ENCODE assay signal across 2 cellular contexts in genomic region chr11:77819921-77820564, GRCh38.
A peak's percentile ranks its signal among the peaks of the same experiment; 100 is the strongest.
TF ChIP-seq lines count a peak whose summit lies in the region.

No MANE protein-coding gene starts in this region.

TF ChIP-seq in WTC11, 78 proteins besides CTCF, POLR2A, EP300 and RAD21 (continued from another document and continues in another):
- TF ChIP-seq SP1 (CRISPR knock-in tag; conservative IDR thresholded peaks at IDR 0.05) (no peak), CDX4 (CRISPR knock-in tag; IDR thresholded peaks at IDR 0.05; ENCODE audit: borderline replicate concordance) (no peak), FOXP4 (CRISPR knock-in tag; IDR thresholded peaks at IDR 0.05) (peak; percentile 17; the same call in 1 of the 2 replicates), ETV6 (CRISPR knock-in tag; IDR thresholded peaks at IDR 0.05) (no peak), ELF4 (CRISPR knock-in tag; IDR thresholded peaks at IDR 0.05; ENCODE audit: low read depth) (no peak), ZNF219 (CRISPR knock-in tag; IDR thresholded peaks at IDR 0.05; ENCODE audit: borderline replicate concordance) (no peak), ARID4B (CRISPR knock-in tag; IDR thresholded peaks at IDR 0.05; ENCODE audit: borderline replicate concordance) (no peak), MAX (CRISPR knock-in tag; IDR thresholded peaks at IDR 0.05) (no peak), IRF1 (CRISPR knock-in tag; IDR thresholded peaks at IDR 0.05) (0 out of 2 replicates have a peak, but pooled peaks have one; percentile 41), MXD4 (CRISPR knock-in tag; IDR thresholded peaks at IDR 0.05; ENCODE audit: borderline replicate concordance) (no peak), RELA (CRISPR knock-in tag; IDR thresholded peaks at IDR 0.05; ENCODE audit: borderline replicate concordance) (no peak), FOXJ3 (CRISPR knock-in tag; IDR thresholded peaks at IDR 0.05; ENCODE audit: borderline replicate concordance) (no peak), KAT7 (CRISPR knock-in tag; IDR thresholded peaks at IDR 0.05; ENCODE audit: borderline replicate concordance) (no peak), TEAD4 (CRISPR knock-in tag; IDR thresholded peaks at IDR 0.05) (no peak), ZNF317 (CRISPR knock-in tag; IDR thresholded peaks at IDR 0.05; ENCODE audit: borderline replicate concordance, low read depth) (no peak), NR1H2 (CRISPR knock-in tag; IDR thresholded peaks at IDR 0.05) (no peak), ZBTB43 (CRISPR knock-in tag; IDR thresholded peaks at IDR 0.05) (0 out of 2 replicates have a peak, but pooled peaks have one; percentile 4), CREB1 (CRISPR knock-in tag; IDR thresholded peaks at IDR 0.05) (no peak), GTF2I (CRISPR knock-in tag; conservative IDR thresholded peaks at IDR 0.05) (no peak), CBFB (CRISPR knock-in tag; IDR thresholded peaks at IDR 0.05; ENCODE audit: low read depth) (no peak), NR3C1 (CRISPR knock-in tag; conservative IDR thresholded peaks at IDR 0.05; ENCODE audit: low read depth) (no peak), SMAD4 (CRISPR knock-in tag; IDR thresholded peaks at IDR 0.05) (no peak), OVOL2 (CRISPR knock-in tag; IDR thresholded peaks at IDR 0.05; ENCODE audit: borderline replicate concordance) (no peak)

TF ChIP-seq in HepG2, 621 proteins besides CTCF, POLR2A, EP300 and RAD21 (continues in another document):
- 0 out of 2 replicates have a peak, but pooled peaks have one; percentile 76 for TF ChIP-seq MTERF4 (CRISPR knock-in tag; IDR thresholded peaks at IDR 0.05)
- TF ChIP-seq DZIP1 (CRISPR knock-in tag; IDR thresholded peaks at IDR 0.05) = 0 out of 2 replicates have a peak, but pooled peaks have one; percentile 67
- TF ChIP-seq ZNF280B (CRISPR knock-in tag; IDR thresholded peaks at IDR 0.05; ENCODE audit: borderline replicate concordance) = no peak
- TF ChIP-seq ZNF609 (CRISPR knock-in tag; IDR thresholded peaks at IDR 0.05; ENCODE audit: borderline replicate concordance) = peak; percentile 9; the same call in 1 of the 2 replicates
- no peak for TF ChIP-seq HOXD1 (CRISPR knock-in tag; IDR thresholded peaks at IDR 0.05)
- peak; percentile 63; the same call in 1 of the 2 replicates for TF ChIP-seq THAP8 (CRISPR knock-in tag; IDR thresholded peaks at IDR 0.05; ENCODE audit: borderline replicate concordance)
- TF ChIP-seq SALL2 (CRISPR knock-in tag; IDR thresholded peaks at IDR 0.05) = 0 out of 2 replicates have a peak, but pooled peaks have one; percentile 13
- no peak for TF ChIP-seq ZNF34 (CRISPR knock-in tag; IDR thresholded peaks at IDR 0.05; ENCODE audit: borderline replicate concordance)
- TF ChIP-seq DNMT3B (CRISPR knock-in tag; conservative IDR thresholded peaks at IDR 0.05) = no peak
- no peak for TF ChIP-seq MLXIP (CRISPR knock-in tag; IDR thresholded peaks at IDR 0.05; ENCODE audit: borderline replicate concordance)
- TF ChIP-seq ZNF543 (CRISPR knock-in tag; IDR thresholded peaks at IDR 0.05) = 0 out of 2 replicates have a peak, but pooled peaks have one; percentile 10
- no peak for TF ChIP-seq CHCHD3 (CRISPR knock-in tag; IDR thresholded peaks at IDR 0.05)
- TF ChIP-seq AHDC1 (CRISPR knock-in tag; IDR thresholded peaks at IDR 0.05; ENCODE audit: borderline replicate concordance) = 0 out of 2 replicates have a peak, but pooled peaks have one; percentile 45
- TF ChIP-seq PBX3 (CRISPR knock-in tag; IDR thresholded peaks at IDR 0.05; ENCODE audit: borderline replicate concordance) = no peak
- TF ChIP-seq SNAPC2 (CRISPR knock-in tag; IDR thresholded peaks at IDR 0.05) = peak; percentile 63; the same call in 1 of the 2 replicates
